In genomic region chr11:119782673-119783072, GRCh38 we compare ENCODE assay signal across 1 cellular context.
TF ChIP-seq lines count a peak whose summit lies in the region.

No MANE protein-coding gene starts in this region.

TF ChIP-seq in WTC11, 78 proteins besides CTCF, POLR2A, EP300 and RAD21 (continued from another document):
- TF ChIP-seq ZNF232 (CRISPR knock-in tag; IDR thresholded peaks at IDR 0.05) (no peak), IRF2 (CRISPR knock-in tag; IDR thresholded peaks at IDR 0.05; ENCODE audit: borderline replicate concordance, low read depth) (no peak), TCF7 (CRISPR knock-in tag; IDR thresholded peaks at IDR 0.05; ENCODE audit: low read depth) (no peak), HMGA2 (CRISPR knock-in tag; IDR thresholded peaks at IDR 0.05) (no peak), CREB1 (CRISPR knock-in tag; IDR thresholded peaks at IDR 0.05) (no peak)
- TF ChIP-seq, protein P1, sequence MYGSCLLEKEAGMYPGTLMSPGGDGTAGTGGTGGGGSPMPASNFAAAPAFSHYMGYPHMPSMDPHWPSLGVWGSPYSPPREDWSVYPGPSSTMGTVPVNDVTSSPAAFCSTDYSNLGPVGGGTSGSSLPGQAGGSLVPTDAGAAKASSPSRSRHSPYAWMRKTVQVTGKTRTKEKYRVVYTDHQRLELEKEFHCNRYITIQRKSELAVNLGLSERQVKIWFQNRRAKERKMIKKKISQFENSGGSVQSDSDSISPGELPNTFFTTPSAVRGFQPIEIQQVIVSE (CRISPR knock-in tag; IDR thresholded peaks at IDR 0.05; ENCODE audit: borderline replicate concordance), result no peak
- TF ChIP-seq, protein P2, sequence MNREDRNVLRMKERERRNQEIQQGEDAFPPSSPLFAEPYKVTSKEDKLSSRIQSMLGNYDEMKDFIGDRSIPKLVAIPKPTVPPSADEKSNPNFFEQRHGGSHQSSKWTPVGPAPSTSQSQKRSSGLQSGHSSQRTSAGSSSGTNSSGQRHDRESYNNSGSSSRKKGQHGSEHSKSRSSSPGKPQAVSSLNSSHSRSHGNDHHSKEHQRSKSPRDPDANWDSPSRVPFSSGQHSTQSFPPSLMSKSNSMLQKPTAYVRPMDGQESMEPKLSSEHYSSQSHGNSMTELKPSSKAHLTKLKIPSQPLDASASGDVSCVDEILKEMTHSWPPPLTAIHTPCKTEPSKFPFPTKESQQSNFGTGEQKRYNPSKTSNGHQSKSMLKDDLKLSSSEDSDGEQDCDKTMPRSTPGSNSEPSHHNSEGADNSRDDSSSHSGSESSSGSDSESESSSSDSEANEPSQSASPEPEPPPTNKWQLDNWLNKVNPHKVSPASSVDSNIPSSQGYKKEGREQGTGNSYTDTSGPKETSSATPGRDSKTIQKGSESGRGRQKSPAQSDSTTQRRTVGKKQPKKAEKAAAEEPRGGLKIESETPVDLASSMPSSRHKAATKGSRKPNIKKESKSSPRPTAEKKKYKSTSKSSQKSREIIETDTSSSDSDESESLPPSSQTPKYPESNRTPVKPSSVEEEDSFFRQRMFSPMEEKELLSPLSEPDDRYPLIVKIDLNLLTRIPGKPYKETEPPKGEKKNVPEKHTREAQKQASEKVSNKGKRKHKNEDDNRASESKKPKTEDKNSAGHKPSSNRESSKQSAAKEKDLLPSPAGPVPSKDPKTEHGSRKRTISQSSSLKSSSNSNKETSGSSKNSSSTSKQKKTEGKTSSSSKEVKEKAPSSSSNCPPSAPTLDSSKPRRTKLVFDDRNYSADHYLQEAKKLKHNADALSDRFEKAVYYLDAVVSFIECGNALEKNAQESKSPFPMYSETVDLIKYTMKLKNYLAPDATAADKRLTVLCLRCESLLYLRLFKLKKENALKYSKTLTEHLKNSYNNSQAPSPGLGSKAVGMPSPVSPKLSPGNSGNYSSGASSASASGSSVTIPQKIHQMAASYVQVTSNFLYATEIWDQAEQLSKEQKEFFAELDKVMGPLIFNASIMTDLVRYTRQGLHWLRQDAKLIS (CRISPR knock-in tag; IDR thresholded peaks at IDR 0.05; ENCODE audit: borderline replicate concordance), result no peak
- TF ChIP-seq, protein P3, sequence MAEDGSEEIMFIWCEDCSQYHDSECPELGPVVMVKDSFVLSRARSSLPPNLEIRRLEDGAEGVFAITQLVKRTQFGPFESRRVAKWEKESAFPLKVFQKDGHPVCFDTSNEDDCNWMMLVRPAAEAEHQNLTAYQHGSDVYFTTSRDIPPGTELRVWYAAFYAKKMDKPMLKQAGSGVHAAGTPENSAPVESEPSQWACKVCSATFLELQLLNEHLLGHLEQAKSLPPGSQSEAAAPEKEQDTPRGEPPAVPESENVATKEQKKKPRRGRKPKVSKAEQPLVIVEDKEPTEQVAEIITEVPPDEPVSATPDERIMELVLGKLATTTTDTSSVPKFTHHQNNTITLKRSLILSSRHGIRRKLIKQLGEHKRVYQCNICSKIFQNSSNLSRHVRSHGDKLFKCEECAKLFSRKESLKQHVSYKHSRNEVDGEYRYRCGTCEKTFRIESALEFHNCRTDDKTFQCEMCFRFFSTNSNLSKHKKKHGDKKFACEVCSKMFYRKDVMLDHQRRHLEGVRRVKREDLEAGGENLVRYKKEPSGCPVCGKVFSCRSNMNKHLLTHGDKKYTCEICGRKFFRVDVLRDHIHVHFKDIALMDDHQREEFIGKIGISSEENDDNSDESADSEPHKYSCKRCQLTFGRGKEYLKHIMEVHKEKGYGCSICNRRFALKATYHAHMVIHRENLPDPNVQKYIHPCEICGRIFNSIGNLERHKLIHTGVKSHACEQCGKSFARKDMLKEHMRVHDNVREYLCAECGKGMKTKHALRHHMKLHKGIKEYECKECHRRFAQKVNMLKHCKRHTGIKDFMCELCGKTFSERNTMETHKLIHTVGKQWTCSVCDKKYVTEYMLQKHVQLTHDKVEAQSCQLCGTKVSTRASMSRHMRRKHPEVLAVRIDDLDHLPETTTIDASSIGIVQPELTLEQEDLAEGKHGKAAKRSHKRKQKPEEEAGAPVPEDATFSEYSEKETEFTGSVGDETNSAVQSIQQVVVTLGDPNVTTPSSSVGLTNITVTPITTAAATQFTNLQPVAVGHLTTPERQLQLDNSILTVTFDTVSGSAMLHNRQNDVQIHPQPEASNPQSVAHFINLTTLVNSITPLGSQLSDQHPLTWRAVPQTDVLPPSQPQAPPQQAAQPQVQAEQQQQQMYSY (CRISPR knock-in tag; IDR thresholded peaks at IDR 0.05), result no peak
